ENCODE assay signal across 22 cellular contexts in genomic region chr14:98226411-98226810, GRCh38.
DNase-seq lines count a peak whose midpoint lies in the region; ATAC-seq and TF ChIP-seq lines count a peak whose summit lies in the region.
"Had no signal": no experiment of that assay in that cellular context is flagged by ENCODE, and none has a peak within 500 bp of the region (broad histone marks: within the 10 kb centered on the region; RNA-seq: fewer than 3 reads in every experiment).

No MANE protein-coding gene starts in this region.

- WGBS in esophagus muscularis mucosa, result 68% methylated on average over 8 of the region's 8 CpGs

- TF ChIP-seq POLR2A in esophagus muscularis mucosa (IDR thresholded peaks at IDR 0.05; ENCODE audit: low read depth), result no peak

- H3K36me3 Mint-ChIP-seq in activated CD4-positive, alpha-beta T cell treated with anti-CD3 and anti-CD28 coated beads, Interleukin-2, amount 10 ng/mL, durations not matched to agents 7 days and 5 days (ENCODE audit: low read depth), result peaks cover 33% of the 10 kb centered on the region

- no peak for ATAC-seq in GM18907 (IDR thresholded peaks at IDR 0.05; ENCODE audit: unreplicated experiment)
- ATAC-seq: Panc1, pancreas, sciatic nerve, upper lobe of right lung had no signal

- H4K20me1 ChIP-seq in KMS-11 (ENCODE audit: insufficient read depth), result no peaks in the 10 kb centered on the region

- no peak overlapping the region for H3K4me3 ChIP-seq in KMS-11 (IDR thresholded peaks at IDR 0.05; ENCODE audit: insufficient read depth, low read depth, low read length)
- H3K4me3 ChIP-seq in SJCRH30, result no peak overlapping the region
- H3K4me3 ChIP-seq in esophagus muscularis mucosa, result no peak overlapping the region
- H3K4me3 ChIP-seq: lung, MG63, pancreas, stomach, upper lobe of right lung had no signal

- H3K27ac ChIP-seq in KMS-11 (peak overlapping the region; percentile 88), SJCRH30 (no peak overlapping the region), esophagus muscularis mucosa (replicated peaks in 1 of 4) (no peak overlapping the region)
- H3K27ac ChIP-seq: C4-2B, pancreas, stomach, upper lobe of right lung had no signal

- no peaks in the 10 kb centered on the region for H3K79me2 ChIP-seq in KMS-11 (ENCODE audit: insufficient read depth, low read depth)

- CTCF ChIA-PET in activated CD4-positive, alpha-beta T cell treated with anti-CD3 and anti-CD28 coated beads, Interleukin-2, amount 10 ng/mL, durations not matched to agents 7 days and 5 days (lab: Charles Lee), result interaction anchor here (0.6 kb wide), 1 partner anchor 1024 kb away, joined by 3 read pairs; no protein-coding TSS in a partner anchor

- peak overlapping the region; percentile 35; the same call in 1 of the 2 replicates for H3K9ac ChIP-seq in KMS-11

- no peak for TF ChIP-seq EP300 in esophagus muscularis mucosa (IDR thresholded peaks at IDR 0.05)

- POLR2A ChIA-PET in activated CD4-positive, alpha-beta T cell treated with anti-CD3 and anti-CD28 coated beads, Interleukin-2, amount 10 ng/mL, durations not matched to agents 7 days and 5 days (lab: Charles Lee), result no interaction called here

- no peak for DNase-seq in activated CD4-positive, alpha-beta T cell treated with anti-CD3 and anti-CD28 coated beads, Interleukin-2, amount 10 ng/mL, durations not matched to agents 7 days and 5 days
- no peak for DNase-seq in activated CD4-positive, alpha-beta T cell treated with anti-CD3 and anti-CD28 coated beads for 48 hours
- DNase-seq in SJCRH30, result peak; percentile 69 to 76
- DNase-seq in esophagus muscularis mucosa (ENCODE audit: extremely low spot score), result peak; percentile 72
- no peak for DNase-seq in UCSD-AML1 (lab: John Stamatoyannopoulos, UW; ENCODE audit: unreplicated experiment)
- DNase-seq in GM13977 (ENCODE audit: low spot score), result no peak
- DNase-seq: ACHN, endodermal cell, H9, islet precursor cell, MG63, NCI-H2029 treated with DMSO at 0.1 percent for 48 hours, NCI-H748 treated with DMSO at 0.1 percent for 48 hours, pancreas, stomach, upper lobe of right lung had no signal

- H3K9me3 ChIP-seq in SJCRH30 (replicated peaks) (no peaks in the 10 kb centered on the region), esophagus muscularis mucosa (no peaks in the 10 kb centered on the region)
- H3K9me3 ChIP-seq: MG63, pancreas, stomach, upper lobe of right lung had no signal

- peaks cover 80% of the 10 kb centered on the region for H3K4me1 Mint-ChIP-seq in activated CD4-positive, alpha-beta T cell treated with anti-CD3 and anti-CD28 coated beads, Interleukin-2, amount 10 ng/mL, durations not matched to agents 7 days and 5 days
- H3K4me1 Mint-ChIP-seq: H9 had no signal

- H3K27ac Mint-ChIP-seq in activated CD4-positive, alpha-beta T cell treated with anti-CD3 and anti-CD28 coated beads, Interleukin-2, amount 10 ng/mL, durations not matched to agents 7 days and 5 days, result peak overlapping the region; percentile 92
- H3K27ac Mint-ChIP-seq: endodermal cell, H9 had no signal

- H3K27me3 ChIP-seq in KMS-11 (ENCODE audit: insufficient read depth, low read depth) (no peaks in the 10 kb centered on the region), SJCRH30 (no peaks in the 10 kb centered on the region), esophagus muscularis mucosa (peaks cover 0 to 11% (median 2%) of the 10 kb centered on the region in 4 donors)
- H3K27me3 ChIP-seq: MG63, pancreas, upper lobe of right lung had no signal

- H3K27me3 Mint-ChIP-seq in activated CD4-positive, alpha-beta T cell treated with anti-CD3 and anti-CD28 coated beads, Interleukin-2, amount 10 ng/mL, durations not matched to agents 7 days and 5 days, result no peaks in the 10 kb centered on the region

- H3K9me3 Mint-ChIP-seq in activated CD4-positive, alpha-beta T cell treated with anti-CD3 and anti-CD28 coated beads, Interleukin-2, amount 10 ng/mL, durations not matched to agents 7 days and 5 days, result peaks cover 7% of the 10 kb centered on the region
- H3K9me3 Mint-ChIP-seq: endodermal cell, H9 had no signal

- intact Hi-C loops in esophagus muscularis mucosa (cut with DNase I), result no loop called here

- no peak for TF ChIP-seq CTCF in KMS-11 (conservative IDR thresholded peaks at IDR 0.05; ENCODE audit: low read depth, low read length)
- no peak for TF ChIP-seq CTCF in esophagus muscularis mucosa (IDR thresholded peaks at IDR 0.05)
- no peak for TF ChIP-seq CTCF in GM13977 (IDR thresholded peaks at IDR 0.05; ENCODE audit: extremely low read depth, insufficient read depth, missing control alignments)

- H3K4me1 ChIP-seq in KMS-11 (ENCODE audit: low read depth, poor library complexity, severe bottlenecking) (peaks cover 77% of the 10 kb centered on the region), SJCRH30 (no peaks in the 10 kb centered on the region), esophagus muscularis mucosa (no peaks in the 10 kb centered on the region)
- H3K4me1 ChIP-seq: pancreas, stomach, upper lobe of right lung had no signal

- no peaks in the 10 kb centered on the region for H3K36me3 ChIP-seq in KMS-11 (ENCODE audit: insufficient read depth)
- H3K36me3 ChIP-seq in SJCRH30, result no peaks in the 10 kb centered on the region
- no peaks in the 10 kb centered on the region for H3K36me3 ChIP-seq in esophagus muscularis mucosa
- H3K36me3 ChIP-seq: MG63, pancreas, stomach, upper lobe of right lung had no signal

- peak overlapping the region; percentile 39 for H2AFZ ChIP-seq in KMS-11 (ENCODE audit: low read depth)

- in situ Hi-C loops in GM13977 (cut with MboI; ENCODE audit: low pct_unique_long_range_greater_than_20kb, low sequenced_read_pairs, unreplicated experiment), result no loop called here

- H3K4me2 ChIP-seq in KMS-11, result peak overlapping the region; percentile 41

- H3K4me3 Mint-ChIP-seq in activated CD4-positive, alpha-beta T cell treated with anti-CD3 and anti-CD28 coated beads, Interleukin-2, amount 10 ng/mL, durations not matched to agents 7 days and 5 days, result no peak overlapping the region
- H3K4me3 Mint-ChIP-seq: endodermal cell, H9 had no signal

Comparison
In these comparisons a context has a peak if more than half of its experiments do, and no peak if none do; other contexts are left out.
1. DNase-seq: peak in SJCRH30 (2 of 2) and esophagus muscularis mucosa (single experiment); none in activated CD4-positive, alpha-beta T cell treated with anti-CD3 and anti-CD28 coated beads, Interleukin-2, amount 10 ng/mL, durations not matched to agents 7 days and 5 days (single experiment), activated CD4-positive, alpha-beta T cell treated with anti-CD3 and anti-CD28 coated beads for 48 hours (single experiment), UCSD-AML1 (single experiment) and GM13977 (single experiment).